35 cellular contexts compared by ENCODE assay signal in the genomic region with DNA sequence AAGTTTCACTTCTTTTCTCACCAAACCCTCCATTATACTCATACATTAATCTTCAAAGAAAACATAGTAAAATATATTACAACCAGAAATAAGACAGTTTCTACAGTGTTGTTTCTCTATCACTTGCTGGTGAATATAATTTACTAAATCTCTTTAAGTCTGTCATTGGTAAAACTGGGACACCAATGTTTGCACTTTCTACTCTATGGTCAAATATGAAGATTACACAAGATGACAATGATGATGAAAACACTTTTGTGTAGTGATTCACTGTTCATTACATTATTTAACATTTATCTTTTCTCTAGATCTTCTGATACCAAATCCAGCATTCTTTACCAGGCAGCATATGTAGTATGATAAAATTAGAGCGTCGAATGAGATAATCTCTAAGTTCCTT.
DNase-seq lines count a peak whose midpoint lies in the region; ATAC-seq, FAIRE-seq and TF ChIP-seq lines count a peak whose summit lies in the region.
"Had no signal": no experiment of that assay in that cellular context is flagged by ENCODE, and none has a peak within 500 bp of the region (broad histone marks: within the 10 kb centered on the region; RNA-seq: fewer than 3 reads in every experiment).

No MANE protein-coding gene starts in this region.

- H3K9me3 ChIP-seq in SK-N-SH = no peaks in the 10 kb centered on the region
- H3K9me3 ChIP-seq: A549; BE2C; BLaER1; BLaER1 treated with 17β-estradiol and CSF1 and Interleukin-3, amounts not matched to agents 10 nM and 100 nM; Caco-2 had no signal

- H3K4me1 ChIP-seq in SK-N-SH (ENCODE audit: control insufficient read depth in 1 of 2, insufficient read depth in 2 of 2, low read depth in 1 of 2, low read length in 1 of 2) = peaks cover 0 to 15% of the 10 kb centered on the region in 2 experiments; a peak in 2 of 4 replicates
- H3K4me1 ChIP-seq: A549, BE2C, Caco-2 had no signal

- ATAC-seq in SK-N-SH treated with all-trans-retinoic acid at 6 μM for 48 hours (no peak), left lobe of liver (peak; percentile 51)
- no peak for ATAC-seq in activated T-cell treated with anti-CD3 and anti-CD28 coated beads, Interleukin-2, amount 50 U/mL, for 4 hours
- ATAC-seq: A549; CD8-positive, alpha-beta T cell had no signal

- no peak for TF ChIP-seq RAD21 in SK-N-SH (IDR thresholded peaks at IDR 0.05; ENCODE audit: low read length)

- no peak overlapping the region for H3K4me2 ChIP-seq in SK-N-SH
- H3K4me2 ChIP-seq: A549; BLaER1; BLaER1 treated with 17β-estradiol and CSF1 and Interleukin-3, amounts not matched to agents 10 nM and 100 nM had no signal

- H4K20me1 ChIP-seq in SK-N-SH (ENCODE audit: insufficient read depth) = no peaks in the 10 kb centered on the region
- H4K20me1 ChIP-seq: BLaER1; BLaER1 treated with 17β-estradiol and CSF1 and Interleukin-3, amounts not matched to agents 10 nM and 100 nM had no signal

- 52% methylated on average over 2 of the region's 2 CpGs for WGBS in SK-N-SH (ENCODE audit: low lambda C conversion rate)

- no peaks in the 10 kb centered on the region for H3K4me1 Mint-ChIP-seq in activated T-cell treated with anti-CD3 and anti-CD28 coated beads, Interleukin-2, amount 50 U/mL, for 4 hours (ENCODE audit: low read depth)
- H3K4me1 Mint-ChIP-seq: B cell; CD14-positive monocyte; CD4-positive, alpha-beta memory T cell; CD4-positive, CD25-positive, alpha-beta regulatory T cell; CD8-positive, alpha-beta memory T cell had no signal

- TF ChIP-seq CTCF in SK-N-SH (IDR thresholded peaks at IDR 0.05) = no peak

- H3K27me3 ChIP-seq in SK-N-SH (ENCODE audit: insufficient read depth) = no peaks in the 10 kb centered on the region
- H3K27me3 ChIP-seq: BE2C; BLaER1; BLaER1 treated with 17β-estradiol and CSF1 and Interleukin-3, amounts not matched to agents 10 nM and 100 nM had no signal

- no peak overlapping the region for H3K4me3 Mint-ChIP-seq in activated T-cell treated with anti-CD3 and anti-CD28 coated beads, Interleukin-2, amount 50 U/mL, for 4 hours
- H3K4me3 Mint-ChIP-seq: B cell; CD14-positive monocyte; CD4-positive, alpha-beta memory T cell; CD4-positive, alpha-beta T cell; CD4-positive, CD25-positive, alpha-beta regulatory T cell; CD8-positive, alpha-beta memory T cell; CD8-positive, alpha-beta T cell had no signal

- H3K9ac ChIP-seq in SK-N-SH = no peak overlapping the region
- H3K9ac ChIP-seq: BLaER1; BLaER1 treated with 17β-estradiol and CSF1 and Interleukin-3, amounts not matched to agents 10 nM and 100 nM had no signal

- H3K9me3 Mint-ChIP-seq in activated T-cell treated with anti-CD3 and anti-CD28 coated beads, Interleukin-2, amount 50 U/mL, for 4 hours = no peaks in the 10 kb centered on the region
- H3K9me3 Mint-ChIP-seq: CD4-positive, alpha-beta T cell; CD8-positive, alpha-beta T cell had no signal

- no peaks in the 10 kb centered on the region for H3K79me2 ChIP-seq in SK-N-SH (ENCODE audit: insufficient read depth)

- FAIRE-seq in GM18507 (lab: Jason Lieb, UNC) = peak; percentile 56
- FAIRE-seq: A204.1, A549 had no signal

- no peak for DNase-seq in SK-N-SH
- DNase-seq in GM18507 (ENCODE audit: extremely low spot score, insufficient read length, low read depth) = no peak
- DNase-seq in amniotic epithelial cell (ENCODE audit: low read depth) = peak; percentile 33
- DNase-seq in left lobe of liver (ENCODE audit: low spot score) = no peak
- no peak for DNase-seq in activated T-cell treated with anti-CD3 and anti-CD28 coated beads, Interleukin-2, amount 50 U/mL, for 4 hours
- DNase-seq in MV-4-11 (lab: John Stamatoyannopoulos, UW) = no peak
- no peak for DNase-seq in NCI-H446 treated with DMSO at 0.1 percent for 48 hours (lab: John Stamatoyannopoulos, UW)
- DNase-seq: 8988T; ACHN; AML-193; BE2C; C1 segment of cervical spinal cord; Caco-2; Calu3; CD4-positive, alpha-beta memory T cell; CD4-positive, alpha-beta T cell; CD4-positive, CD25-positive, alpha-beta regulatory T cell; CD8-positive, alpha-beta memory T cell; CD8-positive, alpha-beta T cell; COR-L47; DMS 273 treated with DMSO at 0.1 percent for 48 hours; DMS153; DMS53; DMS79; DND-41; EL had no signal

- POLR2A ChIA-PET in SK-N-SH (lab: Yijun Ruan, JAX) = no interaction called here

- H3K9me2 ChIP-seq in SK-N-SH = no peaks in the 10 kb centered on the region

- H3K4me3 ChIP-seq in SK-N-SH (ENCODE audit: low read depth in 2 of 2, low read length in 1 of 2) = no peak overlapping the region
- H3K4me3 ChIP-seq: A549; BLaER1; BLaER1 treated with 17β-estradiol and CSF1 and Interleukin-3, amounts not matched to agents 10 nM and 100 nM had no signal

- H3K27ac ChIP-seq in SK-N-SH (ENCODE audit: low read depth in 2 of 2, low read length in 1 of 2) = no peak overlapping the region
- H3K27ac ChIP-seq: 22Rv1; A549; BLaER1; BLaER1 treated with 17β-estradiol and CSF1 and Interleukin-3, amounts not matched to agents 10 nM and 100 nM; C4-2B had no signal

- no peak for TF ChIP-seq EP300 in SK-N-SH (IDR thresholded peaks at IDR 0.05; ENCODE audit: borderline replicate concordance in 1 of 2, low read depth in 1 of 2, low read length in 1 of 2)

- H2AFZ ChIP-seq in SK-N-SH (ENCODE audit: low read depth) = no peak overlapping the region

- H3F3A ChIP-seq in SK-N-SH (replicated peaks; ENCODE audit: insufficient read depth) = no peaks in the 10 kb centered on the region

- CTCF ChIA-PET in SK-N-SH (lab: Yijun Ruan, JAX) = interaction anchor here (1.4 kb wide), 1 partner anchor 513 kb away, joined by 6 read pairs; no protein-coding TSS in a partner anchor

- no peaks in the 10 kb centered on the region for H3K36me3 Mint-ChIP-seq in activated T-cell treated with anti-CD3 and anti-CD28 coated beads, Interleukin-2, amount 50 U/mL, for 4 hours (ENCODE audit: insufficient read depth)
- H3K36me3 Mint-ChIP-seq: CD14-positive monocyte; CD4-positive, alpha-beta memory T cell; CD4-positive, CD25-positive, alpha-beta regulatory T cell; CD8-positive, alpha-beta memory T cell; CD8-positive, alpha-beta T cell had no signal

- H3K36me3 ChIP-seq in SK-N-SH (replicated peaks in 1 of 2; ENCODE audit: control insufficient read depth in 1 of 2, insufficient read depth in 2 of 2, low read length in 1 of 2) = no peaks in the 10 kb centered on the region
- H3K36me3 ChIP-seq: BE2C; BLaER1; BLaER1 treated with 17β-estradiol and CSF1 and Interleukin-3, amounts not matched to agents 10 nM and 100 nM had no signal

- peaks cover 14% of the 10 kb centered on the region for H3K27me3 Mint-ChIP-seq in activated T-cell treated with anti-CD3 and anti-CD28 coated beads, Interleukin-2, amount 50 U/mL, for 4 hours (ENCODE audit: low read depth)

TF ChIP-seq in SK-N-SH treated with all-trans-retinoic acid at 6 μM for 48 hours, 23 proteins besides CTCF, POLR2A, EP300 and RAD21:
- TF ChIP-seq, protein P1, sequence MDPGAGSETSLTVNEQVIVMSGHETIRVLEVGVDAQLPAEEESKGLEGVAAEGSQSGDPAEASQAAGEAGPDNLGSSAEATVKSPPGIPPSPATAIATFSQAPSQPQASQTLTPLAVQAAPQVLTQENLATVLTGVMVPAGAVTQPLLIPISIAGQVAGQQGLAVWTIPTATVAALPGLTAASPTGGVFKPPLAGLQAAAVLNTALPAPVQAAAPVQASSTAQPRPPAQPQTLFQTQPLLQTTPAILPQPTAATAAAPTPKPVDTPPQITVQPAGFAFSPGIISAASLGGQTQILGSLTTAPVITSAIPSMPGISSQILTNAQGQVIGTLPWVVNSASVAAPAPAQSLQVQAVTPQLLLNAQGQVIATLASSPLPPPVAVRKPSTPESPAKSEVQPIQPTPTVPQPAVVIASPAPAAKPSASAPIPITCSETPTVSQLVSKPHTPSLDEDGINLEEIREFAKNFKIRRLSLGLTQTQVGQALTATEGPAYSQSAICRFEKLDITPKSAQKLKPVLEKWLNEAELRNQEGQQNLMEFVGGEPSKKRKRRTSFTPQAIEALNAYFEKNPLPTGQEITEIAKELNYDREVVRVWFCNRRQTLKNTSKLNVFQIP (CRISPR knock-in tag; IDR thresholded peaks at IDR 0.05; ENCODE audit: borderline replicate concordance, low read depth) = no peak
- peak; percentile 60 for TF ChIP-seq ISL1 (CRISPR knock-in tag; IDR thresholded peaks at IDR 0.05)

TF ChIP-seq in SK-N-SH, 30 proteins besides CTCF, POLR2A, EP300 and RAD21 (continues in another document):
- no peak for TF ChIP-seq FOXJ3 (CRISPR knock-in tag; IDR thresholded peaks at IDR 0.05)
- TF ChIP-seq, protein P2, sequence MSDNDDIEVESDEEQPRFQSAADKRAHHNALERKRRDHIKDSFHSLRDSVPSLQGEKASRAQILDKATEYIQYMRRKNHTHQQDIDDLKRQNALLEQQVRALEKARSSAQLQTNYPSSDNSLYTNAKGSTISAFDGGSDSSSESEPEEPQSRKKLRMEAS (IDR thresholded peaks at IDR 0.05; ENCODE audit: low read depth) = no peak
- TF ChIP-seq, protein P3, sequence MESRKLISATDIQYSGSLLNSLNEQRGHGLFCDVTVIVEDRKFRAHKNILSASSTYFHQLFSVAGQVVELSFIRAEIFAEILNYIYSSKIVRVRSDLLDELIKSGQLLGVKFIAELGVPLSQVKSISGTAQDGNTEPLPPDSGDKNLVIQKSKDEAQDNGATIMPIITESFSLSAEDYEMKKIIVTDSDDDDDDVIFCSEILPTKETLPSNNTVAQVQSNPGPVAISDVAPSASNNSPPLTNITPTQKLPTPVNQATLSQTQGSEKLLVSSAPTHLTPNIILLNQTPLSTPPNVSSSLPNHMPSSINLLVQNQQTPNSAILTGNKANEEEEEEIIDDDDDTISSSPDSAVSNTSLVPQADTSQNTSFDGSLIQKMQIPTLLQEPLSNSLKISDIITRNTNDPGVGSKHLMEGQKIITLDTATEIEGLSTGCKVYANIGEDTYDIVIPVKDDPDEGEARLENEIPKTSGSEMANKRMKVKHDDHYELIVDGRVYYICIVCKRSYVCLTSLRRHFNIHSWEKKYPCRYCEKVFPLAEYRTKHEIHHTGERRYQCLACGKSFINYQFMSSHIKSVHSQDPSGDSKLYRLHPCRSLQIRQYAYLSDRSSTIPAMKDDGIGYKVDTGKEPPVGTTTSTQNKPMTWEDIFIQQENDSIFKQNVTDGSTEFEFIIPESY (IDR thresholded peaks at IDR 0.05; ENCODE audit: borderline replicate concordance, low read depth) = no peak
- TF ChIP-seq MXI1 (IDR thresholded peaks at IDR 0.05; ENCODE audit: low read depth, low read length) = no peak
- no peak for TF ChIP-seq NFIC (IDR thresholded peaks at IDR 0.05; ENCODE audit: borderline replicate concordance)
- TF ChIP-seq JUND (IDR thresholded peaks at IDR 0.05) = no peak
- no peak for TF ChIP-seq MEF2A (IDR thresholded peaks at IDR 0.05; ENCODE audit: borderline replicate concordance, low read depth)
- TF ChIP-seq, protein P4, sequence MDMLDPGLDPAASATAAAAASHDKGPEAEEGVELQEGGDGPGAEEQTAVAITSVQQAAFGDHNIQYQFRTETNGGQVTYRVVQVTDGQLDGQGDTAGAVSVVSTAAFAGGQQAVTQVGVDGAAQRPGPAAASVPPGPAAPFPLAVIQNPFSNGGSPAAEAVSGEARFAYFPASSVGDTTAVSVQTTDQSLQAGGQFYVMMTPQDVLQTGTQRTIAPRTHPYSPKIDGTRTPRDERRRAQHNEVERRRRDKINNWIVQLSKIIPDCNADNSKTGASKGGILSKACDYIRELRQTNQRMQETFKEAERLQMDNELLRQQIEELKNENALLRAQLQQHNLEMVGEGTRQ (IDR thresholded peaks at IDR 0.05; ENCODE audit: borderline replicate concordance, low read depth, low read length) = no peak
